Comparison of ENCODE assay signal across 8 cellular contexts in genomic region chr19:5718032-5718578, GRCh38. TPM values are rescaled to one million over a fixed set of nuclear protein-coding genes. Genes with fewer than 3 reads are reported as not detected.
DNase-seq lines count a peak whose midpoint lies in the region; ATAC-seq and TF ChIP-seq lines count a peak whose summit lies in the region.

No MANE protein-coding gene starts in this region.

- peaks cover 46% of the 10 kb centered on the region for H3K36me3 Mint-ChIP-seq in GM23338 (ENCODE audit: low read depth)
- no peaks in the 10 kb centered on the region for H3K36me3 Mint-ChIP-seq in T-helper 17 cell (ENCODE audit: low read depth)

- no peak overlapping the region for H2AFZ ChIP-seq in GM23338

- peak overlapping the region; percentile 88 for H3K4me3 ChIP-seq in GM23338
- H3K4me3 ChIP-seq in epithelial cell of proximal tubule (ENCODE audit: low read depth, low read length): peak overlapping the region; percentile 93

- peaks cover 15% of the 10 kb centered on the region for H3K4me1 Mint-ChIP-seq in GM23338
- H3K4me1 Mint-ChIP-seq in T-helper 17 cell: peaks cover 10% of the 10 kb centered on the region

- no peaks in the 10 kb centered on the region for H3K9me2 ChIP-seq in GM23338 (ENCODE audit: insufficient read depth)

- peak overlapping the region; percentile 89; the same call in 1 of the 2 replicates for H3K27ac ChIP-seq in GM23338 (ENCODE audit: low read depth)

- H3K36me3 ChIP-seq in GM23338 (ENCODE audit: insufficient read depth): peaks cover 4% of the 10 kb centered on the region

- H3K4me3 Mint-ChIP-seq in GM23338 (peak overlapping the region; percentile 98), T-helper 17 cell (peak overlapping the region; percentile 91)

- H3K27me3 ChIP-seq in GM23338 (ENCODE audit: insufficient read depth): no peaks in the 10 kb centered on the region

- TF ChIP-seq CTCF in GM23338 (conservative IDR thresholded peaks at IDR 0.05; ENCODE audit: low read depth in 2 of 2) (no peak), epithelial cell of proximal tubule (conservative IDR thresholded peaks at IDR 0.05; ENCODE audit: low read depth, low read length) (no peak)

- 0 out of 2 replicates have a peak, but pooled peaks cover 5% of the 10 kb centered on the region for H3F3A ChIP-seq in GM23338 (replicated peaks; ENCODE audit: low read depth)

- ATAC-seq in GM23338: no peak
- no peak for ATAC-seq in T-helper 17 cell
- ATAC-seq in HG03457 (IDR thresholded peaks at IDR 0.05; ENCODE audit: unreplicated experiment): no peak
- ATAC-seq in GM21528 (IDR thresholded peaks at IDR 0.05; ENCODE audit: low FRiP score, unreplicated experiment): no peak

- peaks cover 31% of the 10 kb centered on the region for H4K20me1 ChIP-seq in GM23338 (replicated peaks; ENCODE audit: insufficient read depth)

- peaks cover 56% of the 10 kb centered on the region for H3K79me2 ChIP-seq in GM23338 (replicated peaks; ENCODE audit: insufficient read depth)

- H3K4me1 ChIP-seq in GM23338 (ENCODE audit: insufficient read depth): peaks cover 8% of the 10 kb centered on the region

- DNase-seq in GM23338 (ENCODE audit: low spot score) (no peak), T-helper 17 cell (no peak), epithelial cell of proximal tubule (ENCODE audit: low read depth) (no peak), DMS 273 treated with DMSO at 0.1 percent for 48 hours (lab: John Stamatoyannopoulos, UW) (no peak), hepatic stellate cell (ENCODE audit: low spot score) (no peak)
- peak; percentile 51 to 61 (median 61) for DNase-seq in stimulated activated CD4-positive, alpha-beta T cell treated with anti-CD3 and anti-CD28 coated beads, Interleukin-12 subunit alpha, Interleukin-12 subunit beta, amount 100 ng/mL, for 48 hours (ENCODE audit: low read depth in 2 of 3, low spot score in 1 of 3)

- H3K27me3 Mint-ChIP-seq in GM23338 (ENCODE audit: insufficient read depth, low read depth, poor library complexity) (peaks cover 22% of the 10 kb centered on the region), T-helper 17 cell (no peaks in the 10 kb centered on the region)

- peak overlapping the region; percentile 99 for H3K4me2 ChIP-seq in GM23338

- no peaks in the 10 kb centered on the region for H3K9me3 Mint-ChIP-seq in GM23338

- H3K9me3 ChIP-seq in T-helper 17 cell (ENCODE audit: control insufficient read depth, low read length, poor library complexity, severe bottlenecking): no peaks in the 10 kb centered on the region

- H3K27ac Mint-ChIP-seq in GM23338 (peak overlapping the region; percentile 98), T-helper 17 cell (peak overlapping the region; percentile 92)

TF ChIP-seq in GM23338, 12 proteins besides CTCF, POLR2A, EP300 and RAD21 (continues in another document):
- TF ChIP-seq EZH2phosphoT487 (IDR thresholded peaks at IDR 0.05; ENCODE audit: unreplicated experiment) (no peak), ETS1 (IDR thresholded peaks at IDR 0.05) (no peak), EZH2 (IDR thresholded peaks at IDR 0.05; ENCODE audit: low read depth, unreplicated experiment) (no peak), ZNF114 (CRISPR knock-in tag; IDR thresholded peaks at IDR 0.05) (no peak), ZNF331 (CRISPR knock-in tag; IDR thresholded peaks at IDR 0.05; ENCODE audit: low read depth) (no peak), CREB1 (CRISPR knock-in tag; IDR thresholded peaks at IDR 0.05; ENCODE audit: low read depth) (no peak)
- TF ChIP-seq, protein P1, sequence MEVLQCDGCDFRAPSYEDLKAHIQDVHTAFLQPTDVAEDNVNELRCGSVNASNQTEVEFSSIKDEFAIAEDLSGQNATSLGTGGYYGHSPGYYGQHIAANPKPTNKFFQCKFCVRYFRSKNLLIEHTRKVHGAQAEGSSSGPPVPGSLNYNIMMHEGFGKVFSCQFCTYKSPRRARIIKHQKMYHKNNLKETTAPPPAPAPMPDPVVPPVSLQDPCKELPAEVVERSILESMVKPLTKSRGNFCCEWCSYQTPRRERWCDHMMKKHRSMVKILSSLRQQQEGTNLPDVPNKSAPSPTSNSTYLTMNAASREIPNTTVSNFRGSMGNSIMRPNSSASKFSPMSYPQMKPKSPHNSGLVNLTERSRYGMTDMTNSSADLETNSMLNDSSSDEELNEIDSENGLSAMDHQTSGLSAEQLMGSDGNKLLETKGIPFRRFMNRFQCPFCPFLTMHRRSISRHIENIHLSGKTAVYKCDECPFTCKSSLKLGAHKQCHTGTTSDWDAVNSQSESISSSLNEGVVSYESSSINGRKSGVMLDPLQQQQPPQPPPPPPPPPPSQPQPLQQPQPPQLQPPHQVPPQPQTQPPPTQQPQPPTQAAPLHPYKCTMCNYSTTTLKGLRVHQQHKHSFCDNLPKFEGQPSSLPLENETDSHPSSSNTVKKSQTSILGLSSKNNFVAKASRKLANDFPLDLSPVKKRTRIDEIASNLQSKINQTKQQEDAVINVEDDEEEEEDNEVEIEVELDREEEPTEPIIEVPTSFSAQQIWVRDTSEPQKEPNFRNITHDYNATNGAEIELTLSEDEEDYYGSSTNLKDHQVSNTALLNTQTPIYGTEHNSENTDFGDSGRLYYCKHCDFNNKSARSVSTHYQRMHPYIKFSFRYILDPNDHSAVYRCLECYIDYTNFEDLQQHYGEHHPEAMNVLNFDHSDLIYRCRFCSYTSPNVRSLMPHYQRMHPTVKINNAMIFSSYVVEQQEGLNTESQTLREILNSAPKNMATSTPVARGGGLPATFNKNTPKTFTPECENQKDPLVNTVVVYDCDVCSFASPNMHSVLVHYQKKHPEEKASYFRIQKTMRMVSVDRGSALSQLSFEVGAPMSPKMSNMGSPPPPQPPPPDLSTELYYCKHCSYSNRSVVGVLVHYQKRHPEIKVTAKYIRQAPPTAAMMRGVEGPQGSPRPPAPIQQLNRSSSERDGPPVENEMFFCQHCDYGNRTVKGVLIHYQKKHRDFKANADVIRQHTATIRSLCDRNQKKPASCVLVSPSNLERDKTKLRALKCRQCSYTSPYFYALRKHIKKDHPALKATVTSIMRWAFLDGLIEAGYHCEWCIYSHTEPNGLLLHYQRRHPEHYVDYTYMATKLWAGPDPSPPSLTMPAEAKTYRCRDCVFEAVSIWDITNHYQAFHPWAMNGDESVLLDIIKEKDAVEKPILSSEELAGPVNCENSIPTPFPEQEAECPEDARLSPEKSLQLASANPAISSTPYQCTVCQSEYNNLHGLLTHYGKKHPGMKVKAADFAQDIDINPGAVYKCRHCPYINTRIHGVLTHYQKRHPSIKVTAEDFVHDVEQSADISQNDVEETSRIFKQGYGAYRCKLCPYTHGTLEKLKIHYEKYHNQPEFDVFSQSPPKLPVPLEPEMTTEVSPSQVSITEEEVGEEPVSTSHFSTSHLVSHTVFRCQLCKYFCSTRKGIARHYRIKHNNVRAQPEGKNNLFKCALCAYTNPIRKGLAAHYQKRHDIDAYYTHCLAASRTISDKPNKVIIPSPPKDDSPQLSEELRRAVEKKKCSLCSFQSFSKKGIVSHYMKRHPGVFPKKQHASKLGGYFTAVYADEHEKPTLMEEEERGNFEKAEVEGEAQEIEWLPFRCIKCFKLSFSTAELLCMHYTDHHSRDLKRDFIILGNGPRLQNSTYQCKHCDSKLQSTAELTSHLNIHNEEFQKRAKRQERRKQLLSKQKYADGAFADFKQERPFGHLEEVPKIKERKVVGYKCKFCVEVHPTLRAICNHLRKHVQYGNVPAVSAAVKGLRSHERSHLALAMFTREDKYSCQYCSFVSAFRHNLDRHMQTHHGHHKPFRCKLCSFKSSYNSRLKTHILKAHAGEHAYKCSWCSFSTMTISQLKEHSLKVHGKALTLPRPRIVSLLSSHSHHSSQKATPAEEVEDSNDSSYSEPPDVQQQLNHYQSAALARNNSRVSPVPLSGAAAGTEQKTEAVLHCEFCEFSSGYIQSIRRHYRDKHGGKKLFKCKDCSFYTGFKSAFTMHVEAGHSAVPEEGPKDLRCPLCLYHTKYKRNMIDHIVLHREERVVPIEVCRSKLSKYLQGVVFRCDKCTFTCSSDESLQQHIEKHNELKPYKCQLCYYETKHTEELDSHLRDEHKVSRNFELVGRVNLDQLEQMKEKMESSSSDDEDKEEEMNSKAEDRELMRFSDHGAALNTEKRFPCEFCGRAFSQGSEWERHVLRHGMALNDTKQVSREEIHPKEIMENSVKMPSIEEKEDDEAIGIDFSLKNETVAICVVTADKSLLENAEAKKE (CRISPR knock-in tag; IDR thresholded peaks at IDR 0.05): no peak

RNA-seq across cellular contexts. Expression of gene LONP1, which starts 1.8 kb away (rescaled TPM):
- total RNA-seq in GM23338 (2014; rRNA removed; shearing (Covaris generic)): 123 and 137 TPM in 2 replicates
- 64.5 and 68.6 TPM in 2 replicates for polyA plus RNA-seq in GM23338 (2016; fragmentation: Nextera tagmentation; extraction: Ambion mirVana)
- total RNA-seq in T-helper 17 cell (10 to 100 TPM; 61.0 to 65.2 TPM), epithelial cell of proximal tubule (115 and 134 TPM in 2 replicates)

RNA-seq across cellular contexts. Expression of gene CATSPERD, which starts 2.3 kb away (rescaled TPM):
- 0.17 TPM in 1 of 2 replicates, not detected in the other for total RNA-seq in GM23338 (2014; rRNA removed; shearing (Covaris generic))
- polyA plus RNA-seq in GM23338 (2016; fragmentation: Nextera tagmentation; extraction: Ambion mirVana): 0.56 TPM in 1 of 2 replicates, not detected in the other
- total RNA-seq in T-helper 17 cell (not detected), epithelial cell of proximal tubule (0.65 TPM in 1 of 2 replicates, not detected in the other)

RNA-seq across cellular contexts. Expression of gene RPL36, which starts 28.0 kb away (rescaled TPM):
- 575 and 895 TPM in 2 replicates for total RNA-seq in GM23338 (2014; rRNA removed; shearing (Covaris generic))
- polyA plus RNA-seq in GM23338 (2016; fragmentation: Nextera tagmentation; extraction: Ambion mirVana): 3,204 and 3,480 TPM in 2 replicates
- 1,000 to 10,000 TPM in 1 of 2 donors, 100 to 1,000 TPM in 1; 811 to 1,376 TPM for total RNA-seq in T-helper 17 cell
- 808 and 1,224 TPM in 2 replicates for total RNA-seq in epithelial cell of proximal tubule

RNA-seq across cellular contexts. Expression of gene HSD11B1L, which starts 37.3 kb away (rescaled TPM):
- total RNA-seq in GM23338 (2014; rRNA removed; shearing (Covaris generic)): 12.9 and 14.6 TPM in 2 replicates
- polyA plus RNA-seq in GM23338 (2016; fragmentation: Nextera tagmentation; extraction: Ambion mirVana): 17.8 and 18.4 TPM in 2 replicates
- total RNA-seq in T-helper 17 cell (1 to 10 TPM; 1.4 to 3.1 TPM), epithelial cell of proximal tubule (4.3 and 13.5 TPM in 2 replicates)

RNA-seq across cellular contexts. Expression of gene MICOS13, which starts 37.8 kb away (rescaled TPM):
- 9.1 and 15.5 TPM in 2 replicates for total RNA-seq in GM23338 (2014; rRNA removed; shearing (Covaris generic))
- polyA plus RNA-seq in GM23338 (2016; fragmentation: Nextera tagmentation; extraction: Ambion mirVana): 54.6 and 63.8 TPM in 2 replicates
- total RNA-seq in T-helper 17 cell (10 to 100 TPM; 26.9 to 27.9 TPM), epithelial cell of proximal tubule (61.2 and 67.6 TPM in 2 replicates)

Comparison
In these comparisons a context has a peak if more than half of its experiments do, and no peak if none do; other contexts are left out.
1. DNase-seq: peak in stimulated activated CD4-positive, alpha-beta T cell treated with anti-CD3 and anti-CD28 coated beads, Interleukin-12 subunit alpha, Interleukin-12 subunit beta, amount 100 ng/mL, for 48 hours (3 of 3); none in GM23338 (single experiment), T-helper 17 cell (0 of 3), epithelial cell of proximal tubule (single experiment), DMS 273 treated with DMSO at 0.1 percent for 48 hours (single experiment) and hepatic stellate cell (single experiment).